8 cellular contexts compared by ENCODE assay signal in genomic region chr1:155208406-155208655, GRCh38. TPM values are rescaled to one million over a fixed set of nuclear protein-coding genes. Genes with fewer than 3 reads are reported as not detected.
DNase-seq lines count a peak whose midpoint lies in the region; ATAC-seq and TF ChIP-seq lines count a peak whose summit lies in the region.

No MANE protein-coding gene starts in this region.

- H3K9me3 Mint-ChIP-seq in WTC11: no peaks in the 10 kb centered on the region
- H3K9me3 Mint-ChIP-seq in stimulated activated naive B cell treated with anti-CD40 and anti-IgM and Interleukin-4, amounts not matched to agents 10 μg/mL and 1 μg/mL and 100 μg/mL, for 72 hours: no peaks in the 10 kb centered on the region

- H3K4me1 Mint-ChIP-seq in WTC11: peaks cover 19% of the 10 kb centered on the region
- H3K4me1 Mint-ChIP-seq in stimulated activated naive B cell treated with anti-CD40 and anti-IgM and Interleukin-4, amounts not matched to agents 10 μg/mL and 1 μg/mL and 100 μg/mL, for 72 hours: peaks cover 21 to 31% of the 10 kb centered on the region in 2 donors

- CTCF ChIA-PET in WTC11 (lab: Charles Lee): interaction anchor here (0.6 to 4.8 kb wide), 11 partner anchors 10 to 440 kb away, joined by 3 to 51 read pairs (median 11); partner anchors contain the start of genes CLK2, KRTCAP2 and TRIM46

- H3K4me1 ChIP-seq in iPS DF 6.9 (ENCODE audit: control insufficient read depth, insufficient read depth, low read length): peaks cover 5% of the 10 kb centered on the region; the same call in 1 of the 2 replicates

- DNase-seq in DMS53 treated with DMSO at 0.1 percent for 48 hours (lab: John Stamatoyannopoulos, UW; ENCODE audit: unreplicated experiment) (peak; percentile 63), DMS53 (lab: John Stamatoyannopoulos, UW) (no peak), WTC11 (ENCODE audit: low spot score) (no peak), iPS DF 6.9 (ENCODE audit: low read depth, low spot score) (no peak), islet precursor cell (no peak), RPMI8226 (no peak)
- DNase-seq in stimulated activated naive B cell treated with anti-CD40 and anti-IgM and Interleukin-4, amounts not matched to agents 10 μg/mL and 1 μg/mL and 100 μg/mL, for 72 hours: no peak

- H3K4me3 ChIP-seq in iPS DF 6.9 (ENCODE audit: low read length): peak overlapping the region; percentile 18; the same call in 1 of the 2 replicates

- H3K27ac Mint-ChIP-seq in WTC11: peak overlapping the region; percentile 89
- peak overlapping the region; percentile 97 for H3K27ac Mint-ChIP-seq in stimulated activated naive B cell treated with anti-CD40 and anti-IgM and Interleukin-4, amounts not matched to agents 10 μg/mL and 1 μg/mL and 100 μg/mL, for 72 hours

- no CpG with 5 or more reads among the region's 11 CpGs for WGBS in iPS DF 6.9 (ENCODE audit: insufficient coverage, insufficient read length)

- H3K27me3 Mint-ChIP-seq in WTC11 (ENCODE audit: low read depth): peaks cover 7% of the 10 kb centered on the region; the same call in 1 of the 2 replicates
- no peaks in the 10 kb centered on the region for H3K27me3 Mint-ChIP-seq in stimulated activated naive B cell treated with anti-CD40 and anti-IgM and Interleukin-4, amounts not matched to agents 10 μg/mL and 1 μg/mL and 100 μg/mL, for 72 hours

- no peaks in the 10 kb centered on the region for H3K9me3 ChIP-seq in iPS DF 6.9 (ENCODE audit: control insufficient read depth, insufficient read depth, low read length)

- POLR2A ChIA-PET in WTC11 (lab: Charles Lee): interaction anchor here (0.7 to 3.7 kb wide), 3 partner anchors 12 to 19 kb away, joined by 3 to 35 read pairs (median 15); no protein-coding TSS in a partner anchor

- H3K36me3 ChIP-seq in iPS DF 6.9 (ENCODE audit: control insufficient read depth, insufficient read depth, low read length): peaks cover 2% of the 10 kb centered on the region

- H3K27ac ChIP-seq in iPS DF 6.9 (ENCODE audit: low read length): no peak overlapping the region

- peaks cover 10% of the 10 kb centered on the region for H3K36me3 Mint-ChIP-seq in WTC11
- peaks cover 2 to 9% of the 10 kb centered on the region in 2 donors for H3K36me3 Mint-ChIP-seq in stimulated activated naive B cell treated with anti-CD40 and anti-IgM and Interleukin-4, amounts not matched to agents 10 μg/mL and 1 μg/mL and 100 μg/mL, for 72 hours

- peak overlapping the region; percentile 88 for H3K4me3 Mint-ChIP-seq in WTC11
- H3K4me3 Mint-ChIP-seq in stimulated activated naive B cell treated with anti-CD40 and anti-IgM and Interleukin-4, amounts not matched to agents 10 μg/mL and 1 μg/mL and 100 μg/mL, for 72 hours: peak overlapping the region; percentile 94 to 99

- ATAC-seq in WTC11: peak; percentile 58; the same call in 1 of the 2 replicates
- ATAC-seq in stimulated activated naive B cell treated with anti-CD40 and anti-IgM and Interleukin-4, amounts not matched to agents 10 μg/mL and 1 μg/mL and 100 μg/mL, for 72 hours (replicated peaks): peak in 1 of 2 donors; percentile 74
- no peak for ATAC-seq in GM18517 (IDR thresholded peaks at IDR 0.05; ENCODE audit: unreplicated experiment)

- no peaks in the 10 kb centered on the region for H3K27me3 ChIP-seq in iPS DF 6.9 (ENCODE audit: control insufficient read depth, insufficient read depth, low read length)

- TF ChIP-seq CTCF in WTC11 (IDR thresholded peaks at IDR 0.05): no peak

TF ChIP-seq in WTC11, 78 proteins besides CTCF, POLR2A, EP300 and RAD21:
- peak; percentile 80; the same call in 1 of the 2 replicates for TF ChIP-seq ZNF532 (CRISPR knock-in tag; IDR thresholded peaks at IDR 0.05; ENCODE audit: borderline replicate concordance)
- TF ChIP-seq MAX (CRISPR knock-in tag; IDR thresholded peaks at IDR 0.05): no peak
- TF ChIP-seq HMGA2 (CRISPR knock-in tag; IDR thresholded peaks at IDR 0.05): 0 out of 2 replicates have a peak, but pooled peaks have one; percentile 17
- no peak for TF ChIP-seq SOX15 (CRISPR knock-in tag; IDR thresholded peaks at IDR 0.05)
- peak; percentile 79; the same call in 1 of the 2 replicates for TF ChIP-seq ZNF281 (CRISPR knock-in tag; IDR thresholded peaks at IDR 0.05)
- no peak for TF ChIP-seq CDX4 (CRISPR knock-in tag; IDR thresholded peaks at IDR 0.05; ENCODE audit: borderline replicate concordance)

RNA-seq across cellular contexts. Expression of gene MTX1, which starts 0.2 kb away (rescaled TPM):
- total RNA-seq in WTC11 (2021): 57.5 to 62.8 TPM (median 60.4 TPM) in 3 replicates

RNA-seq across cellular contexts. Expression of gene THBS3, which starts 0.6 kb away (rescaled TPM):
- total RNA-seq in WTC11 (2021): 4.0 to 5.3 TPM (median 5.3 TPM) in 3 replicates

RNA-seq across cellular contexts. Expression of gene TRIM46, which starts 34.7 kb away (rescaled TPM):
- total RNA-seq in WTC11 (2021): 20.3 to 22.1 TPM (median 21.4 TPM) in 3 replicates

RNA-seq across cellular contexts. Expression of gene KRTCAP2, which starts 35.2 kb away (rescaled TPM):
- total RNA-seq in WTC11 (2021): 104 to 161 TPM (median 147 TPM) in 3 replicates

RNA-seq across cellular contexts. Expression of gene ENTREP3, which starts 47.0 kb away (rescaled TPM):
- 65.3 to 67.8 TPM (median 66.6 TPM) in 3 replicates for total RNA-seq in WTC11 (2021)
